Comparison of ENCODE assay signal across 8 cellular contexts in genomic region chrX:49167740-49168108, GRCh38. TPM values are rescaled to one million over a fixed set of nuclear protein-coding genes. Genes with fewer than 3 reads are reported as not detected.
DNase-seq lines count a peak whose midpoint lies in the region; ATAC-seq and TF ChIP-seq lines count a peak whose summit lies in the region.

No MANE protein-coding gene starts in this region.

- H3K4me1 Mint-ChIP-seq in CD4-positive, alpha-beta T cell (ENCODE audit: low read depth), result peaks cover 34% of the 10 kb centered on the region
- peaks cover 20 to 27% of the 10 kb centered on the region in 2 donors for H3K4me1 Mint-ChIP-seq in effector memory CD8-positive, alpha-beta T cell (ENCODE audit: low read depth in 2 of 2)

- no peak for ATAC-seq in CD4-positive, alpha-beta T cell (ENCODE audit: poor library complexity)
- no peak for ATAC-seq in effector memory CD8-positive, alpha-beta T cell (replicated peaks)
- ATAC-seq in GM19395 (IDR thresholded peaks at IDR 0.05; ENCODE audit: unreplicated experiment), result no peak
- no peak for ATAC-seq in GM21526 (IDR thresholded peaks at IDR 0.05; ENCODE audit: low FRiP score, unreplicated experiment)
- ATAC-seq in mucosa of descending colon, result no peak

- no peaks in the 10 kb centered on the region for H3K36me3 ChIP-seq in OCI-LY1 (ENCODE audit: insufficient read depth, low read length)
- H3K36me3 ChIP-seq in osteoblast (ENCODE audit: insufficient read depth, low read length), result no peaks in the 10 kb centered on the region
- no peaks in the 10 kb centered on the region for H3K36me3 ChIP-seq in mucosa of descending colon (ENCODE audit: low read depth)

- H3K27me3 Mint-ChIP-seq in CD4-positive, alpha-beta T cell, result no peaks in the 10 kb centered on the region
- no peaks in the 10 kb centered on the region for H3K27me3 Mint-ChIP-seq in effector memory CD8-positive, alpha-beta T cell

- H3K4me3 Mint-ChIP-seq in CD4-positive, alpha-beta T cell, result peak overlapping the region; percentile 80
- H3K4me3 Mint-ChIP-seq in effector memory CD8-positive, alpha-beta T cell, result peak overlapping the region; percentile 82 to 91

- no peaks in the 10 kb centered on the region for H3K36me3 Mint-ChIP-seq in CD4-positive, alpha-beta T cell (ENCODE audit: low read depth)
- H3K36me3 Mint-ChIP-seq in effector memory CD8-positive, alpha-beta T cell (ENCODE audit: insufficient read depth), result peaks cover 29% of the 10 kb centered on the region

- intact Hi-C loops in CD4-positive, alpha-beta T cell (cut with DNase I, micrococcal nuclease), result no loop called here
- intact Hi-C loops in mucosa of descending colon (cut with DNase I, micrococcal nuclease), result no loop called here

- no peaks in the 10 kb centered on the region for H3K9me3 Mint-ChIP-seq in CD4-positive, alpha-beta T cell
- H3K9me3 Mint-ChIP-seq in effector memory CD8-positive, alpha-beta T cell, result no peaks in the 10 kb centered on the region

- no peaks in the 10 kb centered on the region for H3K79me2 ChIP-seq in OCI-LY1 (ENCODE audit: insufficient read depth, low read length)
- H3K79me2 ChIP-seq in osteoblast (ENCODE audit: insufficient read depth, low read length), result no peaks in the 10 kb centered on the region

- H4K20me1 ChIP-seq in OCI-LY1 (ENCODE audit: insufficient read depth, low read length), result no peaks in the 10 kb centered on the region
- no peaks in the 10 kb centered on the region for H4K20me1 ChIP-seq in osteoblast (ENCODE audit: insufficient read depth, low read length)

- no peaks in the 10 kb centered on the region for H3K9me3 ChIP-seq in CD4-positive, alpha-beta T cell (ENCODE audit: control insufficient read depth, low read length)
- H3K9me3 ChIP-seq in OCI-LY1 (ENCODE audit: low read length) (no peaks in the 10 kb centered on the region), osteoblast (ENCODE audit: low read depth, low read length) (no peaks in the 10 kb centered on the region), mucosa of descending colon (no peaks in the 10 kb centered on the region)

- CTCF ChIA-PET in CD4-positive, alpha-beta T cell (lab: Charles Lee), result interaction anchor here (1.3 to 3.2 kb wide), 3 partner anchors 12 to 25 kb away, joined by 5 to 15 read pairs (median 6); no protein-coding TSS in a partner anchor

- POLR2A ChIA-PET in CD4-positive, alpha-beta T cell (lab: Charles Lee), result interaction anchor here (1.3 to 6.0 kb wide), 5 partner anchors 13 to 366 kb away, joined by 3 to 50 read pairs (median 8); partner anchors contain the start of genes OTUD5 and WDR45

- no peak overlapping the region for H2AFZ ChIP-seq in OCI-LY1 (ENCODE audit: low read length)
- H2AFZ ChIP-seq in osteoblast (ENCODE audit: low read length), result no peak overlapping the region

- H3F3A ChIP-seq in OCI-LY1 (ENCODE audit: insufficient read depth, low read length), result no peaks in the 10 kb centered on the region

- peak overlapping the region; percentile 86 for H3K27ac Mint-ChIP-seq in CD4-positive, alpha-beta T cell
- H3K27ac Mint-ChIP-seq in effector memory CD8-positive, alpha-beta T cell, result peak overlapping the region; percentile 94 to 98

- H3K4me1 ChIP-seq in OCI-LY1 (ENCODE audit: insufficient read depth, low read length, severe bottlenecking) (peaks cover 35% of the 10 kb centered on the region), osteoblast (ENCODE audit: insufficient read depth, low read length) (peaks cover 12% of the 10 kb centered on the region), mucosa of descending colon (ENCODE audit: low read depth) (peaks cover 3% of the 10 kb centered on the region)

- no peaks in the 10 kb centered on the region for H3K27me3 ChIP-seq in CD4-positive, alpha-beta T cell (ENCODE audit: control insufficient read depth, insufficient read depth, low read length)
- H3K27me3 ChIP-seq in OCI-LY1 (ENCODE audit: insufficient read depth, low read length) (no peaks in the 10 kb centered on the region), osteoblast (ENCODE audit: insufficient read depth, low read length) (no peaks in the 10 kb centered on the region)

- DNase-seq in CD4-positive, alpha-beta T cell, result no peak
- no peak for DNase-seq in effector memory CD8-positive, alpha-beta T cell
- DNase-seq in osteoblast (ENCODE audit: insufficient read length, low spot score, missing footprints) (no peak), mucosa of descending colon (no peak), mesenteric fat pad (ENCODE audit: low spot score) (no peak)

- peak overlapping the region; percentile 72 for H3K27ac ChIP-seq in CD4-positive, alpha-beta T cell (ENCODE audit: low read depth, low read length)
- H3K27ac ChIP-seq in OCI-LY1 (ENCODE audit: low read depth, low read length, poor library complexity, severe bottlenecking) (peak overlapping the region; percentile 93), osteoblast (ENCODE audit: low read depth, low read length) (peak overlapping the region; percentile 89)

- peak overlapping the region; percentile 72 for H3K9ac ChIP-seq in OCI-LY1 (ENCODE audit: low read length)

- no peaks in the 10 kb centered on the region for H3K9me2 ChIP-seq in OCI-LY1 (ENCODE audit: low read depth, low read length)

- H3K4me3 ChIP-seq in OCI-LY1 (ENCODE audit: low read depth, low read length, poor library complexity, severe bottlenecking), result peak overlapping the region; percentile 65
- peak overlapping the region; percentile 72 for H3K4me3 ChIP-seq in osteoblast (ENCODE audit: insufficient read depth, low read length)
- no peak overlapping the region for H3K4me3 ChIP-seq in mucosa of descending colon

- TF ChIP-seq CTCF in CD4-positive, alpha-beta T cell (IDR thresholded peaks at IDR 0.05), result no peak
- TF ChIP-seq CTCF in OCI-LY1 (IDR thresholded peaks at IDR 0.05; ENCODE audit: low read length) (no peak), osteoblast (IDR thresholded peaks at IDR 0.05; ENCODE audit: extremely low read depth, low read depth, low read length) (no peak), mucosa of descending colon (IDR thresholded peaks at IDR 0.05) (no peak)

- H3K4me2 ChIP-seq in OCI-LY1 (ENCODE audit: low read length) (peak overlapping the region; percentile 93), osteoblast (ENCODE audit: insufficient read depth, low read length) (peak overlapping the region; percentile 90)

RNA-seq across cellular contexts. Expression of gene PLP2, which starts 4.0 kb away (rescaled TPM):
- 100 to 1,000 TPM; 124 to 128 TPM for total RNA-seq in CD4-positive, alpha-beta T cell
- total RNA-seq in osteoblast (19.7 and 21.0 TPM in 2 replicates), mucosa of descending colon (100 to 1,000 TPM in 2 of 3 donors, 10 to 100 TPM in 1; 96.1 to 152 (median 137) TPM), mesenteric fat pad (74.3 TPM)

RNA-seq across cellular contexts. Expression of gene MAGIX, which starts 5.2 kb away (rescaled TPM):
- under 1 TPM; 0.89 to 0.93 TPM for total RNA-seq in CD4-positive, alpha-beta T cell
- total RNA-seq in osteoblast (1.2 and 1.8 TPM in 2 replicates), mucosa of descending colon (10 to 100 TPM in 2 of 3 donors, 1 to 10 TPM in 1; 9.5 to 16.8 (median 15.6) TPM), mesenteric fat pad (1.6 TPM)

RNA-seq across cellular contexts. Expression of gene PRICKLE3, which starts 18.4 kb away (rescaled TPM):
- total RNA-seq in CD4-positive, alpha-beta T cell, result 1 to 10 TPM; 1.8 to 2.3 TPM
- total RNA-seq in osteoblast (6.9 and 7.7 TPM in 2 replicates), mucosa of descending colon (10 to 100 TPM; 12.5 to 15.6 (median 13.0) TPM), mesenteric fat pad (12.5 TPM)

RNA-seq across cellular contexts. Expression of gene SYP, which starts 32.3 kb away (rescaled TPM):
- under 1 TPM; 0.17 to 0.69 TPM for total RNA-seq in CD4-positive, alpha-beta T cell
- total RNA-seq in osteoblast (0.29 and 0.36 TPM in 2 replicates), mucosa of descending colon (10 to 100 TPM in 2 of 3 donors, 1 to 10 TPM in 1; 4.9 to 14.5 (median 12.2) TPM), mesenteric fat pad (1.00 TPM)

RNA-seq across cellular contexts. Expression of gene GPKOW, which starts 44.2 kb away (rescaled TPM):
- total RNA-seq in CD4-positive, alpha-beta T cell, result 1 to 10 TPM; 8.9 to 9.6 TPM
- total RNA-seq in osteoblast (12.4 and 14.1 TPM in 2 replicates), mucosa of descending colon (10 to 100 TPM; 21.3 to 22.4 (median 22.1) TPM), mesenteric fat pad (18.2 TPM)
